ENCODE assay signal across 27 cellular contexts in genomic region chr12:123499332-123499731, GRCh38.
"Had no signal": no experiment of that assay in that cellular context is flagged by ENCODE, and none has a peak within 500 bp of the region (broad histone marks: within the 10 kb centered on the region; RNA-seq: fewer than 3 reads in every experiment).

No MANE protein-coding gene starts in this region.

- H3K9me3 ChIP-seq: body of pancreas, colonic mucosa, esophagus muscularis mucosa, gastroesophageal sphincter, heart right ventricle had no signal

- H3K27me3 Mint-ChIP-seq: activated CD8-positive, alpha-beta T cell treated with anti-CD3 and anti-CD28 coated beads for 36 hours; activated naive CD8-positive, alpha-beta T cell; activated T-helper 17 cell treated with anti-CD3 and anti-CD28 coated beads, Interleukin-2, amount 50 U/mL, for 72 hours had no signal

- H3K4me3 ChIP-seq: body of pancreas, colonic mucosa, esophagus muscularis mucosa, gastroesophageal sphincter, heart right ventricle, hepatocyte had no signal

- H3K9me3 Mint-ChIP-seq: activated CD8-positive, alpha-beta T cell treated with anti-CD3 and anti-CD28 coated beads for 36 hours; activated T-cell treated with anti-CD3 and anti-CD28 coated beads, Interleukin-2, amount 50 U/mL, for 4 hours; activated T-helper 17 cell treated with anti-CD3 and anti-CD28 coated beads, Interleukin-2, amount 50 U/mL, for 72 hours had no signal

- H3K4me2 ChIP-seq: hepatocyte had no signal

- H3K4me1 ChIP-seq: body of pancreas, colonic mucosa, esophagus muscularis mucosa, foreskin keratinocyte, gastroesophageal sphincter had no signal

- DNase-seq: activated CD4-positive, alpha-beta T cell treated with anti-CD3 and anti-CD28 coated beads for 4 hours; activated CD4-positive, alpha-beta T cell treated with anti-CD3 and anti-CD28 coated beads, Interleukin-2, amount 50 U/mL, for 1 hour; activated CD4-positive, alpha-beta T cell treated with anti-CD3 and anti-CD28 coated beads, Interleukin-2, amount 50 U/mL, for 48 hours; activated CD4-positive, CD25-positive, alpha-beta regulatory T cell; activated CD4-positive, CD25-positive, alpha-beta regulatory T cell treated with anti-CD3 and anti-CD28 coated beads, Interleukin-2, amount 50 U/mL, for 72 hours; activated CD8-positive, alpha-beta memory T cell treated with anti-CD3 and anti-CD28 coated beads for 24 hours; activated CD8-positive, alpha-beta T cell treated with anti-CD3 and anti-CD28 coated beads for 36 hours; activated effector memory CD4-positive, alpha-beta T cell treated with Interleukin-2 at 50 U/mL for 16 hours; activated gamma-delta T cell treated with Interleukin-2 at 50 U/mL for 16 hours; activated naive CD4-positive, alpha-beta T cell treated with anti-CD3 and anti-CD28 coated beads, Interleukin-2, amount 50 U/mL, for 16 hours; activated naive CD4-positive, alpha-beta T cell treated with Interleukin-2 at 50 U/mL for 16 hours; activated T-cell treated with anti-CD3 and anti-CD28 coated beads, Interleukin-2, amount 50 U/mL, for 4 hours; amygdala; aorta; body of pancreas; caudate nucleus; colonic mucosa; effector CD8-positive, alpha-beta T cell; erythroblast; foreskin keratinocyte; heart right ventricle; T-helper 2 cell had no signal

- H3K27me3 ChIP-seq: body of pancreas, colonic mucosa, esophagus muscularis mucosa, foreskin keratinocyte, gastroesophageal sphincter, heart right ventricle, hepatocyte had no signal

- H3K27ac Mint-ChIP-seq: activated CD8-positive, alpha-beta T cell treated with anti-CD3 and anti-CD28 coated beads for 36 hours; activated naive CD8-positive, alpha-beta T cell; activated T-helper 17 cell treated with anti-CD3 and anti-CD28 coated beads, Interleukin-2, amount 50 U/mL, for 72 hours had no signal

- H3K36me3 ChIP-seq: colonic mucosa had no signal

- H3K79me2 ChIP-seq: hepatocyte had no signal

- H3K27ac ChIP-seq: body of pancreas, colonic mucosa, esophagus muscularis mucosa, foreskin keratinocyte, gastroesophageal sphincter, heart right ventricle, hepatocyte had no signal

- ATAC-seq: activated CD8-positive, alpha-beta T cell treated with anti-CD3 and anti-CD28 coated beads for 36 hours; activated T-cell treated with anti-CD3 and anti-CD28 coated beads, Interleukin-2, amount 50 U/mL, for 4 hours; activated T-helper 17 cell treated with anti-CD3 and anti-CD28 coated beads, Interleukin-2, amount 50 U/mL, for 72 hours; body of pancreas; foreskin keratinocyte; gastroesophageal sphincter; heart right ventricle had no signal

- H3K4me3 Mint-ChIP-seq: activated CD8-positive, alpha-beta T cell treated with anti-CD3 and anti-CD28 coated beads for 36 hours; activated naive CD8-positive, alpha-beta T cell; activated T-cell treated with anti-CD3 and anti-CD28 coated beads, Interleukin-2, amount 50 U/mL, for 4 hours; activated T-helper 17 cell treated with anti-CD3 and anti-CD28 coated beads, Interleukin-2, amount 50 U/mL, for 72 hours had no signal

- H2AFZ ChIP-seq: hepatocyte had no signal
